In the genomic region with DNA sequence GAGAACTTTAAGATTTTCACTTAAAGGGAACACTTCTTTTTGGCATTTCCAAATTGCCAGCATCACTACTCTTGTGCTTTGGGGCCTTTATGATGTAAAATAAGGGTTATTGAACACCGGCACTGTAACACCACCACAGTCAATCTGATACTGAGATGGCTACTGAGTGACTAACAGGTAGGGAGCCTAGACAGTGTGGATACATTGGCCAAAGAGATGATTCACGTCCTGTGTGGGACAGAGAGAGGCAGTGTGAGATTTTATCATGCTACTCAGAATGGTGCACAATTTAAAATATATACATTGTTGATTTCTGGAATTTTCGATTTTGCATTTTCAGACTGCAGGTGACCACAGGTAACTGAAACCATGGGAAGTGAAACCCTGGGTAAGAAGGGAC, we compare ENCODE assay signal across 36 cellular contexts.
A peak's percentile ranks its signal among the peaks of the same experiment; 100 is the strongest.
DNase-seq lines count a peak whose midpoint lies in the region; ATAC-seq, FAIRE-seq and TF ChIP-seq lines count a peak whose summit lies in the region.
"Had no signal": no experiment of that assay in that cellular context is flagged by ENCODE, and none has a peak within 500 bp of the region (broad histone marks: within the 10 kb centered on the region; RNA-seq: fewer than 3 reads in every experiment).

No MANE protein-coding gene starts in this region.

- ATAC-seq in GM12878 (peak; percentile 64), GM18505 (IDR thresholded peaks at IDR 0.05; ENCODE audit: unreplicated experiment) (no peak)
- ATAC-seq: activated CD8-positive, alpha-beta memory T cell treated with anti-CD3 and anti-CD28 coated beads, Interleukin-2, amount 10 ng/mL, durations not matched to agents 7 days and 5 days had no signal

- in situ Hi-C loops in GM23248 (cut with MboI) (no loop called here), GM12878 (cut with MboI) (no loop called here)

- H3F3A ChIP-seq in GM23248 (ENCODE audit: insufficient read depth): no peaks in the 10 kb centered on the region

- no peak for TF ChIP-seq EP300 in GM12878 (IDR thresholded peaks at IDR 0.05; ENCODE audit: borderline replicate concordance in 1 of 2, control insufficient read depth in 1 of 2, low read depth in 2 of 2, low read length in 2 of 2)

- TF ChIP-seq POLR2A in GM12878 (IDR thresholded peaks at IDR 0.05; ENCODE audit: low read depth, low read length) (no peak), GM18505 (IDR thresholded peaks at IDR 0.05; ENCODE audit: borderline replicate concordance, extremely low read depth, insufficient read depth, insufficient read length) (no peak)

- no peaks in the 10 kb centered on the region for H3K9me2 ChIP-seq in GM23248 (ENCODE audit: insufficient read depth)

- POLR2A ChIA-PET in GM12878 (lab: Charles Lee): no interaction called here

- H3K9me3 ChIP-seq in GM23248 (ENCODE audit: low read depth) (no peaks in the 10 kb centered on the region), GM12878 (replicated peaks; ENCODE audit: control insufficient read depth, insufficient read depth, low read length) (no peaks in the 10 kb centered on the region)
- H3K9me3 ChIP-seq: adrenal gland, BE2C, ovary had no signal

- DNase-seq in ELR (ENCODE audit: low read depth): peak; percentile 69
- peak; percentile 10 for DNase-seq in GM23248
- peak; percentile 76 for DNase-seq in HT1080 (ENCODE audit: low read depth)
- DNase-seq in GM12878 (ENCODE audit: low read depth, low spot score): no peak
- DNase-seq in head of caudate nucleus: no peak
- no peak for DNase-seq in ecto neural progenitor cell (ENCODE audit: low spot score)
- DNase-seq in HPDE6-E6E7 (ENCODE audit: extremely low spot score): no peak
- DNase-seq: ACHN; activated B cell treated with CpG ODN at 0.5 μM for 24 hours; activated CD4-positive, alpha-beta T cell treated with anti-CD3 and anti-CD28 coated beads, Interleukin-2, amount 50 U/mL, for 1 hour; activated CD8-positive, alpha-beta memory T cell treated with anti-CD3 and anti-CD28 coated beads, Interleukin-2, amount 10 ng/mL, durations not matched to agents 7 days and 5 days; activated naive CD4-positive, alpha-beta T cell; activated T-cell treated with anti-CD3 and anti-CD28 coated beads, Interleukin-2, amount 50 U/mL, for 48 hours; adrenal gland; BE2C; brain microvascular endothelial cell; effector CD8-positive, alpha-beta T cell; erythroblast; GDM1; GOT3; Karpas-422; kidney glomerular epithelial cell; NCI-H1436; NCI-H2107; NCI-H446 treated with DMSO at 0.1 percent for 48 hours; ovary; retina; SHP77; stimulated activated CD8-positive, alpha-beta memory T cell treated with anti-CD3 and anti-CD28 coated beads, Interleukin-4, amount 100 ng/mL, for 48 hours; SW 1271; T1000; trophoblast cell had no signal

- BruUV-seq in GM12878 (replicated peaks; lab: Mats Ljungman, UMichigan): no TSS peak

- H3K79me2 ChIP-seq in GM23248 (ENCODE audit: insufficient read depth) (no peaks in the 10 kb centered on the region), GM12878 (ENCODE audit: control insufficient read depth, insufficient read depth, low read length) (no peaks in the 10 kb centered on the region)

- no peak overlapping the region for H3K4me2 ChIP-seq in GM23248 (ENCODE audit: unreplicated experiment)
- no peak overlapping the region for H3K4me2 ChIP-seq in GM12878 (ENCODE audit: control insufficient read depth, insufficient read depth)

- no peak for TF ChIP-seq RAD21 in GM12878 (IDR thresholded peaks at IDR 0.05; ENCODE audit: insufficient read depth, low read depth, low read length)

- H4K20me1 ChIP-seq in GM23248 (ENCODE audit: insufficient read depth) (no peaks in the 10 kb centered on the region), GM12878 (ENCODE audit: control insufficient read depth, insufficient read depth) (no peaks in the 10 kb centered on the region)

- RAD21 ChIA-PET in GM12878 (lab: Charles Lee; ENCODE audit: unreplicated experiment): no interaction called here

- H3K4me3 ChIP-seq in GM23248 (no peak overlapping the region), GM12878 (no peak overlapping the region)
- H3K4me3 ChIP-seq: adrenal gland, lung, ovary, skin epidermis had no signal

- no peak for TF ChIP-seq CTCF in GM12878 (IDR thresholded peaks at IDR 0.05 in 2 of 3, conservative IDR thresholded peaks at IDR 0.05 in 1 of 3; ENCODE audit: control insufficient read depth in 2 of 3, extremely low read depth in 1 of 3, insufficient read depth in 1 of 3, low read depth in 3 of 3, low read length in 3 of 3)

- H3K27me3 ChIP-seq in GM23248 (replicated peaks; ENCODE audit: insufficient read depth) (no peaks in the 10 kb centered on the region), GM12878 (replicated peaks in 1 of 2; ENCODE audit: control insufficient read depth in 2 of 2, insufficient read depth in 2 of 2, low read length in 1 of 2) (no peaks in the 10 kb centered on the region)
- H3K27me3 ChIP-seq: adrenal gland, BE2C, brain microvascular endothelial cell, ovary had no signal

- H3K9ac ChIP-seq in GM23248: no peak overlapping the region
- H3K9ac ChIP-seq in GM12878 (ENCODE audit: control insufficient read depth, insufficient read depth, low read length): no peak overlapping the region

- H2AFZ ChIP-seq in GM23248 (no peak overlapping the region), GM12878 (ENCODE audit: control insufficient read depth, low read depth, low read length) (no peak overlapping the region)

- H3K27ac ChIP-seq in GM23248 (no peak overlapping the region), GM12878 (ENCODE audit: control insufficient read depth, insufficient read depth) (no peak overlapping the region)
- H3K27ac ChIP-seq: adrenal gland, brain microvascular endothelial cell, ovary, skin epidermis had no signal

- intact Hi-C loops in GM12878 (cut with micrococcal nuclease; ENCODE audit: unreplicated experiment): no loop called here
- intact Hi-C loops in head of caudate nucleus (cut with DNase I): no loop called here

- no peak for FAIRE-seq in GM12878 (lab: Jason Lieb, UNC)
- FAIRE-seq: GM18507 had no signal

- no peaks in the 10 kb centered on the region for H3K4me1 ChIP-seq in GM23248 (ENCODE audit: insufficient read depth)
- no peaks in the 10 kb centered on the region for H3K4me1 ChIP-seq in GM12878 (ENCODE audit: control insufficient read depth, insufficient read depth, low read length)
- H3K4me1 ChIP-seq: adrenal gland, BE2C had no signal

- SMC1A ChIA-PET in GM12878 (lab: Charles Lee; ENCODE audit: uncharacterized antibody, unreplicated experiment): no interaction called here

- 19 to 30% methylated on average over 3 of the region's 3 CpGs for WGBS in GM23248 (ENCODE audit: low coverage in 1 of 2, low lambda C conversion rate in 2 of 2, missing lambda C conversion rate in 2 of 2), 2 experiments
- WGBS in GM12878 (ENCODE audit: insufficient coverage, insufficient replicate concordance, low lambda C conversion rate, missing lambda C conversion rate): 0% methylated on average over 3 of the region's 3 CpGs

- CTCF ChIA-PET in GM12878 (lab: Yijun Ruan, JAX): no interaction called here

- no peaks in the 10 kb centered on the region for H3K36me3 ChIP-seq in GM23248 (ENCODE audit: low read depth)
- no peaks in the 10 kb centered on the region for H3K36me3 ChIP-seq in GM12878 (ENCODE audit: control insufficient read depth in 2 of 2, insufficient read depth in 2 of 2, low read length in 1 of 2)
- H3K36me3 ChIP-seq: adrenal gland, BE2C, brain microvascular endothelial cell, ovary had no signal

TF ChIP-seq in GM12878, 131 proteins besides CTCF, POLR2A, EP300 and RAD21:
- no peak for TF ChIP-seq TCF12 (IDR thresholded peaks at IDR 0.05; ENCODE audit: low read depth, low read length)
- TF ChIP-seq BACH1 (IDR thresholded peaks at IDR 0.05; ENCODE audit: borderline replicate concordance): no peak
- no peak for TF ChIP-seq CREM (IDR thresholded peaks at IDR 0.05; ENCODE audit: low read depth)
- no peak for TF ChIP-seq TBL1XR1 (IDR thresholded peaks at IDR 0.05; ENCODE audit: low read depth, low read length)
- TF ChIP-seq WRNIP1 (IDR thresholded peaks at IDR 0.05; ENCODE audit: borderline replicate concordance, low read depth, low read length): no peak
- no peak for TF ChIP-seq SMARCA5 (IDR thresholded peaks at IDR 0.05)

Comparison
In these comparisons a context has a peak if more than half of its experiments do, and no peak if none do; other contexts are left out.
1. DNase-seq: peak in ELR (single experiment), GM23248 (single experiment) and HT1080 (single experiment); none in GM12878 (single experiment), head of caudate nucleus (0 of 42), ecto neural progenitor cell (single experiment) and HPDE6-E6E7 (single experiment).